ENCODE assay signal across 25 cellular contexts in genomic region chr1:19921310-19921709, GRCh38. TPM values are rescaled to one million over a fixed set of nuclear protein-coding genes. Genes with fewer than 3 reads are reported as not detected.
A peak's percentile ranks its signal among the peaks of the same experiment; 100 is the strongest.
DNase-seq lines count a peak whose midpoint lies in the region; TF ChIP-seq lines count a peak whose summit lies in the region.
"Had no signal": no experiment of that assay in that cellular context is flagged by ENCODE, and none has a peak within 500 bp of the region (broad histone marks: within the 10 kb centered on the region; RNA-seq: fewer than 3 reads in every experiment).

No MANE protein-coding gene starts in this region.

- H3K27me3 ChIP-seq in adrenal gland, result no peaks in the 10 kb centered on the region
- H3K27me3 ChIP-seq: BLaER1, body of pancreas, upper lobe of left lung had no signal

- TF ChIP-seq POLR2A in adrenal gland (IDR thresholded peaks at IDR 0.05), result no peak

- WGBS in adrenal gland, 4 donors, result 80 to 87% (median 83%) methylated on average over 11 to 13 of the region's 13 CpGs

- H3K4me1 ChIP-seq in adrenal gland (replicated peaks in 1 of 2), result no peaks in the 10 kb centered on the region
- H3K4me1 ChIP-seq: body of pancreas had no signal

- no peak overlapping the region for H3K27ac ChIP-seq in adrenal gland
- H3K27ac ChIP-seq: 22Rv1, BLaER1, body of pancreas, upper lobe of left lung had no signal

- DNase-seq in DMS 273 (lab: John Stamatoyannopoulos, UW; ENCODE audit: unreplicated experiment) (peak; percentile 42), DMS 273 treated with DMSO at 0.1 percent for 48 hours (lab: John Stamatoyannopoulos, UW) (no peak), NCI-H2107 (lab: John Stamatoyannopoulos, UW) (peak; percentile 67), SHP77 (lab: John Stamatoyannopoulos, UW) (peak; percentile 69 to 83), posterior cingulate gyrus (peak in 7 of 10 donors; percentile 16 to 91 (median 46)), cerebellar nuclear complex (lab: John Stamatoyannopoulos, UW) (no peak), GM20000 (ENCODE audit: low spot score) (no peak), adrenal gland (no peak)
- DNase-seq: activated CD4-positive, alpha-beta T cell treated with anti-CD3 and anti-CD28 coated beads, Interleukin-2, amount 50 U/mL, for 4 hours; activated naive CD4-positive, alpha-beta T cell treated with anti-CD3 and anti-CD28 coated beads, Interleukin-2, amount 50 U/mL, for 16 hours; activated T-cell treated with anti-CD3 and anti-CD28 coated beads, Interleukin-2, amount 50 U/mL, for 24 hours; naive thymus-derived CD8-positive, alpha-beta T cell; stimulated activated naive CD4-positive, alpha-beta T cell; T1000 had no signal

- H3K4me3 ChIP-seq in adrenal gland, result no peak overlapping the region
- H3K4me3 ChIP-seq: BLaER1, body of pancreas, upper lobe of left lung had no signal

- no peaks in the 10 kb centered on the region for H3K36me3 ChIP-seq in adrenal gland (replicated peaks in 1 of 2)
- H3K36me3 ChIP-seq: BLaER1, upper lobe of left lung had no signal

- TF ChIP-seq CTCF in GM20000 (IDR thresholded peaks at IDR 0.05; ENCODE audit: extremely low read depth, missing control alignments) (no peak), adrenal gland (IDR thresholded peaks at IDR 0.05) (no peak)

- H3K9me3 ChIP-seq in adrenal gland (replicated peaks in 1 of 3), result no peaks in the 10 kb centered on the region
- H3K9me3 ChIP-seq: BLaER1, body of pancreas, upper lobe of left lung had no signal

- intact Hi-C loops in posterior cingulate gyrus (cut with DNase I) (no loop called here), adrenal gland (cut with DNase I) (loop anchor here in 1 of 2 donors (5.0 kb wide), 1 partner anchor 231 kb away; no protein-coding TSS in a partner anchor)

RNA-seq across cellular contexts. Expression of gene PLA2G2E, which starts 2.1 kb away (rescaled TPM):
- not detected for total RNA-seq in adrenal gland
- polyA plus RNA-seq in adrenal gland, result not detected
- total RNA-seq: body of pancreas; dermis microvascular lymphatic vessel endothelial cell; glomerular endothelial cell; liver; naive thymus-derived CD8-positive, alpha-beta T cell; pulmonary artery endothelial cell; SK-MEL-5; upper lobe of left lung had no signal
- polyA plus RNA-seq: esophagus; IgD-negative memory B cell; liver; naive thymus-derived CD8-positive, alpha-beta T cell had no signal

RNA-seq across cellular contexts. Expression of gene OTUD3, which starts 39.1 kb away (rescaled TPM):
- total RNA-seq in adrenal gland, result 10 to 100 TPM in 3 of 8 donors, 1 to 10 TPM in 5; 3.0 to 13.8 (median 7.0) TPM
- polyA plus RNA-seq in adrenal gland, result 1 to 10 TPM; 4.3 to 5.2 (median 4.4) TPM

RNA-seq across cellular contexts. Expression of gene PLA2G2A, which starts 58.1 kb away (rescaled TPM):
- 10 to 100 TPM in 2 of 8 donors, 1 to 10 TPM in 6; 1.1 to 23.4 (median 3.0) TPM for total RNA-seq in adrenal gland
- 10 to 100 TPM; 10.2 to 96.2 (median 19.7) TPM for polyA plus RNA-seq in adrenal gland
- total RNA-seq: dermis microvascular lymphatic vessel endothelial cell; glomerular endothelial cell; naive thymus-derived CD8-positive, alpha-beta T cell; pulmonary artery endothelial cell; SK-MEL-5 had no signal
- polyA plus RNA-seq: IgD-negative memory B cell; naive thymus-derived CD8-positive, alpha-beta T cell had no signal

Comparison
In these comparisons a context has a peak if more than half of its experiments do, and no peak if none do; other contexts are left out.
1. DNase-seq: peak in DMS 273 (single experiment), NCI-H2107 (single experiment), SHP77 (2 of 2) and posterior cingulate gyrus (7 of 10); none in DMS 273 treated with DMSO at 0.1 percent for 48 hours (single experiment), cerebellar nuclear complex (0 of 2), GM20000 (single experiment) and adrenal gland (0 of 7).